12 cellular contexts compared by ENCODE assay signal in the genomic region with DNA sequence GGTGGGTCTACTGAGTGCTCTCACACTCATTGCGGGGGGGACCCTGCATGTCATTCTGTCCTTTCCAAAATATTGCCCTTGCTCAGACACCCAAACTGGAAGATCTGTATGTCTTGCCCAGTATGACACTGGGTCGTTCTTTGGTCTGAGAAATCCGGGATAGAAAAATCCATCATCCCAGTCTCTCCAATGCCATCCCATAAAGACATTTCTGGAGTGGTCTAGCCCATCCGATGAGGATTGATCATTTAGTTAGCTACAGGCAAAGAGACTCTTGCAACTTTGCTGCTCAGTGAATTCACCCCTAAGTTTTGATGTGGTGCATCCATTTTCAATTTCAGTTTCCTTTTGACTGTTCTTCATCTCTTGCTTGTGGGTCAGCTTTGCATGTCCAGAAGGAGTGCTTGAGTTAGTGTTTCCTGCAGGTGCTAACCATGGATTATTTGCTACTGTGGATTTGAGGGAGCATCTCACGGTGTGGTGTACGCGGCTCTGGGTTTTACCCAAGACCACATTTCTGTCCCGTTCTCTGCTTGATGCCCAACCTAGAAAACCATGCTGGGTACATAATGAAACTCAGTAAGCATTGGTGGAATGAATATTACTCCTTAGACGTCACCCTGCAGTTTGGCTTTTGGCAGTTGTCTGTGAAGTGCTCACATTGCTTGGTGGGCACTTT.
DNase-seq lines count a peak whose midpoint lies in the region; ATAC-seq, FAIRE-seq and TF ChIP-seq lines count a peak whose summit lies in the region.
"Had no signal": no experiment of that assay in that cellular context is flagged by ENCODE, and none has a peak within 500 bp of the region (broad histone marks: within the 10 kb centered on the region; RNA-seq: fewer than 3 reads in every experiment).

No MANE protein-coding gene starts in this region.

- H3K36me3 Mint-ChIP-seq in activated naive CD4-positive, alpha-beta T cell treated with anti-CD3 and anti-CD28 coated beads, Interleukin-2, amount 50 U/mL, for 72 hours = no peaks in the 10 kb centered on the region

- peak; percentile 46 to 81 for ATAC-seq in activated naive CD4-positive, alpha-beta T cell treated with anti-CD3 and anti-CD28 coated beads, Interleukin-2, amount 50 U/mL, for 72 hours
- ATAC-seq in GM21619 (IDR thresholded peaks at IDR 0.05; ENCODE audit: unreplicated experiment) = peak; percentile 91
- ATAC-seq in HG03135 (IDR thresholded peaks at IDR 0.05; ENCODE audit: unreplicated experiment) = peak; percentile 93

- no peaks in the 10 kb centered on the region for H3K36me3 ChIP-seq in bronchial epithelial cell (ENCODE audit: control insufficient read depth, insufficient read depth, low read length)

- H3K27me3 ChIP-seq in bronchial epithelial cell (ENCODE audit: control insufficient read depth, insufficient read depth, low read length) = no peaks in the 10 kb centered on the region

- no peak overlapping the region for H3K4me3 ChIP-seq in bronchial epithelial cell (ENCODE audit: low read depth, low read length)

- DNase-seq in activated naive CD4-positive, alpha-beta T cell treated with anti-CD3 and anti-CD28 coated beads, Interleukin-2, amount 50 U/mL, for 72 hours (ENCODE audit: low spot score in 2 of 2) = no peak
- no peak for DNase-seq in activated naive CD4-positive, alpha-beta T cell treated with anti-CD3 and anti-CD28 coated beads, Interleukin-2, amount 50 U/mL, for 16 hours
- DNase-seq in bronchial epithelial cell (ENCODE audit: low read depth) = no peak
- DNase-seq in NCI-H526 treated with DMSO at 0.1 percent for 48 hours (lab: John Stamatoyannopoulos, UW) = no peak
- no peak for DNase-seq in central memory CD4-positive, alpha-beta T cell
- DNase-seq in SHP77 treated with DMSO at 0.1 percent for 48 hours (lab: John Stamatoyannopoulos, UW) = no peak
- DNase-seq: NCI-H526; stimulated activated naive CD4-positive, alpha-beta T cell; SW 1271 had no signal

- no peak overlapping the region for H3K27ac Mint-ChIP-seq in activated naive CD4-positive, alpha-beta T cell treated with anti-CD3 and anti-CD28 coated beads, Interleukin-2, amount 50 U/mL, for 72 hours

- H3K9me3 Mint-ChIP-seq in activated naive CD4-positive, alpha-beta T cell treated with anti-CD3 and anti-CD28 coated beads, Interleukin-2, amount 50 U/mL, for 72 hours = no peaks in the 10 kb centered on the region

- FAIRE-seq in bronchial epithelial cell (lab: Jason Lieb, UNC) = peak; percentile 7
- FAIRE-seq: H1 had no signal

- no peak for TF ChIP-seq CTCF in bronchial epithelial cell (IDR thresholded peaks at IDR 0.05; ENCODE audit: insufficient read depth, low read length, severe bottlenecking)
